Comparison of ENCODE assay signal across 1 cellular context in genomic region chr2:142307086-142307485, GRCh38.
TF ChIP-seq lines count a peak whose summit lies in the region.

No MANE protein-coding gene starts in this region.

TF ChIP-seq in A549, 52 proteins besides CTCF, POLR2A, EP300 and RAD21 (continued from another document):
- TF ChIP-seq ATOH8 (CRISPR knock-in tag; IDR thresholded peaks at IDR 0.05; ENCODE audit: low read depth) (no peak), PHF8 (IDR thresholded peaks at IDR 0.05; ENCODE audit: borderline replicate concordance, low read depth) (no peak), EHF (CRISPR knock-in tag; IDR thresholded peaks at IDR 0.05) (no peak), FOSL2 (IDR thresholded peaks at IDR 0.05) (no peak), FOSL2 (CRISPR knock-in tag; IDR thresholded peaks at IDR 0.05) (no peak)
